10 cellular contexts compared by ENCODE assay signal in genomic region chr3:94645790-94646189, GRCh38.
"Had no signal": no experiment of that assay in that cellular context is flagged by ENCODE, and none has a peak within 500 bp of the region (broad histone marks: within the 10 kb centered on the region; RNA-seq: fewer than 3 reads in every experiment).

No MANE protein-coding gene starts in this region.

- H2AFZ ChIP-seq: GM23248 had no signal

- H3K9ac ChIP-seq: GM23248 had no signal

- H3K4me1 ChIP-seq: HAP-1 had no signal

- ATAC-seq: HCT116 had no signal

- H3K4me3 ChIP-seq: GM23248, HAP-1 had no signal

- H3K36me3 ChIP-seq: HAP-1 had no signal

- H3K27ac Mint-ChIP-seq: HFFc6 had no signal

- H3K9me3 ChIP-seq: HAP-1 had no signal

- H3K27ac ChIP-seq: GM23248 had no signal

- H3K4me3 Mint-ChIP-seq: H9, HFFc6 had no signal

- DNase-seq: GM23248, GOT3, H7, H9, HCEC 1CT, HFFc6 had no signal

- FAIRE-seq: H1, H54 had no signal
